Comparison of ENCODE assay signal across 13 cellular contexts in the genomic region with DNA sequence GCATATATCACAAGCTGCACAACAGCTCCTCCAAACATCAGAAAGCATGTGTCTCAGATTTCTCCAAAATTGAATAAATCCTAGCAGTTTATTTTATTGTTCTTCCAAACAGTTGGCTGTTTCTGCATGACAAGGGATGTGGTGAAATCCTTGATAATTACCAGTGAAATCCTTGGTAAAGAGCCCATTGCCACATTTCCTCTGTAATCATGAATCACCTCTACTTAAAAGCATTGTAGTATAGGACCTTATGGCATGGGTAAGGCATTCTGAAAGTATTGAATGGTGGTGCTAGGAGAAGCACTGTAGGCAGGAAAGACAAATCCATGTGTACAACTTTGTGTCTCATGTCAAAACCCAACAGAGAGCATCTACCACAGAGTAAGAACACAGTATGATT.
"Had no signal": no experiment of that assay in that cellular context is flagged by ENCODE, and none has a peak within 500 bp of the region (broad histone marks: within the 10 kb centered on the region; RNA-seq: fewer than 3 reads in every experiment).

No MANE protein-coding gene starts in this region.

- H3K27ac ChIP-seq: cardiac muscle cell, heart right ventricle, left lung, upper lobe of right lung had no signal

- H3K36me3 ChIP-seq: cardiac muscle cell, heart right ventricle, left lung, upper lobe of right lung had no signal

- H3K4me1 ChIP-seq: heart right ventricle, left lung, upper lobe of right lung had no signal

- H3K27me3 ChIP-seq: cardiac muscle cell, heart right ventricle, left lung, upper lobe of right lung had no signal

- H3K9me3 ChIP-seq: heart right ventricle, left lung, upper lobe of right lung had no signal

- ATAC-seq: activated CD8-positive, alpha-beta memory T cell treated with anti-CD3 and anti-CD28 coated beads, Interleukin-2, amount 10 ng/mL, durations not matched to agents 7 days and 5 days; activated T-cell treated with anti-CD3 and anti-CD28 coated beads, Interleukin-2, amount 50 U/mL, for 4 hours; heart right ventricle; left lung; upper lobe of right lung had no signal

- DNase-seq: activated CD4-positive, alpha-beta T cell treated with anti-CD3 and anti-CD28 coated beads, Interleukin-2, amount 50 U/mL, for 4 hours; activated CD4-positive, CD25-positive, alpha-beta regulatory T cell treated with anti-CD3 and anti-CD28 coated beads, Interleukin-2, amount 50 U/mL, for 72 hours; activated CD8-positive, alpha-beta memory T cell treated with anti-CD3 and anti-CD28 coated beads, Interleukin-2, amount 10 ng/mL, durations not matched to agents 7 days and 5 days; activated effector memory CD4-positive, alpha-beta T cell treated with anti-CD3 and anti-CD28 coated beads, Interleukin-2, amount 50 U/mL, for 16 hours; activated naive CD8-positive, alpha-beta T cell treated with anti-CD3 and anti-CD28 coated beads for 36 hours; activated T-cell treated with anti-CD3 and anti-CD28 coated beads, Interleukin-2, amount 50 U/mL, for 4 hours; anterior cingulate cortex; heart right ventricle; left lung; stimulated activated CD4-positive, alpha-beta T cell treated with anti-CD3 and anti-CD28 coated beads, Interleukin-4, amount 100 ng/mL, for 1 hour; stimulated activated CD8-positive, alpha-beta memory T cell treated with anti-CD3 and anti-CD28 coated beads, Interleukin-4, amount 100 ng/mL, for 48 hours; upper lobe of right lung had no signal

- H3K4me3 ChIP-seq: cardiac muscle cell, heart right ventricle, left lung, upper lobe of right lung had no signal
